Comparison of ENCODE assay signal across 9 cellular contexts in genomic region chr19:1566392-1567115, GRCh38. TPM values are rescaled to one million over a fixed set of nuclear protein-coding genes. Genes with fewer than 3 reads are reported as not detected.
A peak's percentile ranks its signal among the peaks of the same experiment; 100 is the strongest.
DNase-seq lines count a peak whose midpoint lies in the region; ATAC-seq, FAIRE-seq and TF ChIP-seq lines count a peak whose summit lies in the region.
"Had no signal": no experiment of that assay in that cellular context is flagged by ENCODE, and none has a peak within 500 bp of the region (broad histone marks: within the 10 kb centered on the region; RNA-seq: fewer than 3 reads in every experiment).

No MANE protein-coding gene starts in this region.

- peak overlapping the region; percentile 54 for H3K4me3 Mint-ChIP-seq in WTC11
- H3K4me3 Mint-ChIP-seq in activated CD4-positive, alpha-beta T cell treated with anti-CD3 and anti-CD28 coated beads, Interleukin-2, amount 10 ng/mL, durations not matched to agents 24 days and 14 days: no peak overlapping the region

- peaks cover 6% of the 10 kb centered on the region for H3K4me1 ChIP-seq in ovary (ENCODE audit: insufficient read depth)

- ATAC-seq in WTC11: peak; percentile 84
- no peak for ATAC-seq in HG03095 (IDR thresholded peaks at IDR 0.05; ENCODE audit: unreplicated experiment)
- ATAC-seq in HG02763 (IDR thresholded peaks at IDR 0.05; ENCODE audit: unreplicated experiment): no peak

- H3K36me3 ChIP-seq in ovary: no peaks in the 10 kb centered on the region

- TF ChIP-seq POLR2A in ovary (IDR thresholded peaks at IDR 0.05): peak; percentile 52

- TF ChIP-seq EP300 in ovary (IDR thresholded peaks at IDR 0.05): no peak

- CTCF ChIA-PET in WTC11 (lab: Charles Lee): interaction anchor here (0.6 to 1.5 kb wide), 11 partner anchors 12 to 298 kb away, joined by 3 to 14 read pairs (median 3); partner anchors contain the start of genes APC2 and REEP6

- peak; percentile 81 for DNase-seq in ACHN
- peak; percentile 82 for DNase-seq in HTR-8/SVneo (ENCODE audit: insufficient read length, low spot score)
- DNase-seq in WTC11 (ENCODE audit: low spot score): peak; percentile 74
- peak; percentile 89 for DNase-seq in glomerular visceral epithelial cell (ENCODE audit: extremely low spot score)
- peak; percentile 77 to 85 (median 79) for DNase-seq in ovary
- DNase-seq in activated CD4-positive, alpha-beta T cell treated with anti-CD3 and anti-CD28 coated beads, Interleukin-2, amount 10 ng/mL, durations not matched to agents 24 days and 14 days: no peak

- FAIRE-seq in HTR-8/SVneo (lab: Jason Lieb, UNC): no peak

- intact Hi-C loops in ovary (cut with DNase I): no loop called here
- intact Hi-C loops in activated CD4-positive, alpha-beta T cell treated with anti-CD3 and anti-CD28 coated beads, Interleukin-2, amount 10 ng/mL, durations not matched to agents 24 days and 14 days (cut with micrococcal nuclease): no loop called here

- peak overlapping the region; percentile 87 to 90 for H3K27ac ChIP-seq in ovary

- 2 to 7% (median 3%) methylated on average over 28 to 42 of the region's 42 CpGs for WGBS in ovary, 3 donors

- H3K27me3 ChIP-seq in ovary: no peaks in the 10 kb centered on the region

- in situ Hi-C loops in ACHN (cut with HindIII; ENCODE audit: low pct_ligation_motif_present, low pct_unique_long_range_greater_than_20kb, low sequenced_read_pairs): no loop called here

- peak overlapping the region; percentile 72 for H3K4me3 ChIP-seq in ovary

- peaks cover 5% of the 10 kb centered on the region; the same call in 1 of the 2 replicates for H3K36me3 Mint-ChIP-seq in WTC11
- peaks cover 2% of the 10 kb centered on the region for H3K36me3 Mint-ChIP-seq in activated CD4-positive, alpha-beta T cell treated with anti-CD3 and anti-CD28 coated beads, Interleukin-2, amount 10 ng/mL, durations not matched to agents 24 days and 14 days (ENCODE audit: low read depth)

- H3K27ac Mint-ChIP-seq in WTC11: no peak overlapping the region
- no peak overlapping the region for H3K27ac Mint-ChIP-seq in activated CD4-positive, alpha-beta T cell treated with anti-CD3 and anti-CD28 coated beads, Interleukin-2, amount 10 ng/mL, durations not matched to agents 24 days and 14 days

- H3K4me1 Mint-ChIP-seq in WTC11: peaks cover 6% of the 10 kb centered on the region
- H3K4me1 Mint-ChIP-seq in activated CD4-positive, alpha-beta T cell treated with anti-CD3 and anti-CD28 coated beads, Interleukin-2, amount 10 ng/mL, durations not matched to agents 24 days and 14 days: peaks cover 5% of the 10 kb centered on the region

- peaks cover 32% of the 10 kb centered on the region for H3K27me3 Mint-ChIP-seq in WTC11 (ENCODE audit: low read depth)
- H3K27me3 Mint-ChIP-seq in activated CD4-positive, alpha-beta T cell treated with anti-CD3 and anti-CD28 coated beads, Interleukin-2, amount 10 ng/mL, durations not matched to agents 24 days and 14 days: peaks cover 15% of the 10 kb centered on the region

- TF ChIP-seq CTCF in WTC11 (IDR thresholded peaks at IDR 0.05) (no peak), ovary (IDR thresholded peaks at IDR 0.05) (no peak)

- H3K9me3 Mint-ChIP-seq in WTC11: 0 out of 2 replicates have a peak, but pooled peaks cover 3% of the 10 kb centered on the region
- H3K9me3 Mint-ChIP-seq in activated CD4-positive, alpha-beta T cell treated with anti-CD3 and anti-CD28 coated beads, Interleukin-2, amount 10 ng/mL, durations not matched to agents 24 days and 14 days: no peaks in the 10 kb centered on the region

- POLR2A ChIA-PET in WTC11 (lab: Charles Lee): interaction anchor here (0.9 to 1.4 kb wide), 6 partner anchors 14 to 261 kb away, joined by 3 to 7 read pairs (median 4); partner anchors contain the start of gene REEP6

- no peaks in the 10 kb centered on the region for H3K9me3 ChIP-seq in ovary

TF ChIP-seq in WTC11, 78 proteins besides CTCF, POLR2A, EP300 and RAD21:
- TF ChIP-seq, protein P1, sequence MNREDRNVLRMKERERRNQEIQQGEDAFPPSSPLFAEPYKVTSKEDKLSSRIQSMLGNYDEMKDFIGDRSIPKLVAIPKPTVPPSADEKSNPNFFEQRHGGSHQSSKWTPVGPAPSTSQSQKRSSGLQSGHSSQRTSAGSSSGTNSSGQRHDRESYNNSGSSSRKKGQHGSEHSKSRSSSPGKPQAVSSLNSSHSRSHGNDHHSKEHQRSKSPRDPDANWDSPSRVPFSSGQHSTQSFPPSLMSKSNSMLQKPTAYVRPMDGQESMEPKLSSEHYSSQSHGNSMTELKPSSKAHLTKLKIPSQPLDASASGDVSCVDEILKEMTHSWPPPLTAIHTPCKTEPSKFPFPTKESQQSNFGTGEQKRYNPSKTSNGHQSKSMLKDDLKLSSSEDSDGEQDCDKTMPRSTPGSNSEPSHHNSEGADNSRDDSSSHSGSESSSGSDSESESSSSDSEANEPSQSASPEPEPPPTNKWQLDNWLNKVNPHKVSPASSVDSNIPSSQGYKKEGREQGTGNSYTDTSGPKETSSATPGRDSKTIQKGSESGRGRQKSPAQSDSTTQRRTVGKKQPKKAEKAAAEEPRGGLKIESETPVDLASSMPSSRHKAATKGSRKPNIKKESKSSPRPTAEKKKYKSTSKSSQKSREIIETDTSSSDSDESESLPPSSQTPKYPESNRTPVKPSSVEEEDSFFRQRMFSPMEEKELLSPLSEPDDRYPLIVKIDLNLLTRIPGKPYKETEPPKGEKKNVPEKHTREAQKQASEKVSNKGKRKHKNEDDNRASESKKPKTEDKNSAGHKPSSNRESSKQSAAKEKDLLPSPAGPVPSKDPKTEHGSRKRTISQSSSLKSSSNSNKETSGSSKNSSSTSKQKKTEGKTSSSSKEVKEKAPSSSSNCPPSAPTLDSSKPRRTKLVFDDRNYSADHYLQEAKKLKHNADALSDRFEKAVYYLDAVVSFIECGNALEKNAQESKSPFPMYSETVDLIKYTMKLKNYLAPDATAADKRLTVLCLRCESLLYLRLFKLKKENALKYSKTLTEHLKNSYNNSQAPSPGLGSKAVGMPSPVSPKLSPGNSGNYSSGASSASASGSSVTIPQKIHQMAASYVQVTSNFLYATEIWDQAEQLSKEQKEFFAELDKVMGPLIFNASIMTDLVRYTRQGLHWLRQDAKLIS (CRISPR knock-in tag; IDR thresholded peaks at IDR 0.05; ENCODE audit: borderline replicate concordance): 0 out of 2 replicates have a peak, but pooled peaks have one; percentile 30
- TF ChIP-seq ETV6 (CRISPR knock-in tag; IDR thresholded peaks at IDR 0.05): peak; percentile 16; the same call in 1 of the 2 replicates
- TF ChIP-seq, protein P2, sequence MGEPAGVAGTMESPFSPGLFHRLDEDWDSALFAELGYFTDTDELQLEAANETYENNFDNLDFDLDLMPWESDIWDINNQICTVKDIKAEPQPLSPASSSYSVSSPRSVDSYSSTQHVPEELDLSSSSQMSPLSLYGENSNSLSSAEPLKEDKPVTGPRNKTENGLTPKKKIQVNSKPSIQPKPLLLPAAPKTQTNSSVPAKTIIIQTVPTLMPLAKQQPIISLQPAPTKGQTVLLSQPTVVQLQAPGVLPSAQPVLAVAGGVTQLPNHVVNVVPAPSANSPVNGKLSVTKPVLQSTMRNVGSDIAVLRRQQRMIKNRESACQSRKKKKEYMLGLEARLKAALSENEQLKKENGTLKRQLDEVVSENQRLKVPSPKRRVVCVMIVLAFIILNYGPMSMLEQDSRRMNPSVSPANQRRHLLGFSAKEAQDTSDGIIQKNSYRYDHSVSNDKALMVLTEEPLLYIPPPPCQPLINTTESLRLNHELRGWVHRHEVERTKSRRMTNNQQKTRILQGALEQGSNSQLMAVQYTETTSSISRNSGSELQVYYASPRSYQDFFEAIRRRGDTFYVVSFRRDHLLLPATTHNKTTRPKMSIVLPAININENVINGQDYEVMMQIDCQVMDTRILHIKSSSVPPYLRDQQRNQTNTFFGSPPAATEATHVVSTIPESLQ (CRISPR knock-in tag; IDR thresholded peaks at IDR 0.05): no peak
- peak; percentile 3; the same call in 1 of the 2 replicates for TF ChIP-seq TP53 (CRISPR knock-in tag; IDR thresholded peaks at IDR 0.05)

RNA-seq across cellular contexts. Expression of gene MEX3D, which starts 1.6 kb away (rescaled TPM):
- total RNA-seq in WTC11 (2021) (69.5 to 80.5 TPM (median 78.2 TPM) in 3 replicates), ovary (10 to 100 TPM; 20.9 to 54.4 (median 35.3) TPM)
- polyA plus RNA-seq in ovary: 10 to 100 TPM in 1 of 2 donors, 1 to 10 TPM in 1; 7.3 to 17.6 TPM
- total RNA-seq in activated CD4-positive, alpha-beta T cell treated with anti-CD3 and anti-CD28 coated beads, Interleukin-2, amount 10 ng/mL, durations not matched to agents 24 days and 14 days: 15.9 and 16.1 TPM in 2 replicates

RNA-seq across cellular contexts. Expression of gene MBD3, which starts 26.1 kb away (rescaled TPM):
- total RNA-seq in WTC11 (2021) (90.2 to 94.8 TPM (median 93.2 TPM) in 3 replicates), ovary (10 to 100 TPM; 53.3 to 94.7 (median 74.4) TPM)
- polyA plus RNA-seq in ovary: 10 to 100 TPM in 1 of 2 donors, 1 to 10 TPM in 1; 2.1 to 74.3 TPM
- 132 and 140 TPM in 2 replicates for total RNA-seq in activated CD4-positive, alpha-beta T cell treated with anti-CD3 and anti-CD28 coated beads, Interleukin-2, amount 10 ng/mL, durations not matched to agents 24 days and 14 days

RNA-seq across cellular contexts. Expression of gene UQCR11, which starts 38.7 kb away (rescaled TPM):
- total RNA-seq in WTC11 (2021) (195 to 198 TPM (median 196 TPM) in 3 replicates), ovary (100 to 1,000 TPM in 3 of 7 donors, 10 to 100 TPM in 4; 39.5 to 132 (median 98.2) TPM)
- polyA plus RNA-seq in ovary: 10 to 100 TPM; 66.9 to 87.9 TPM
- total RNA-seq in activated CD4-positive, alpha-beta T cell treated with anti-CD3 and anti-CD28 coated beads, Interleukin-2, amount 10 ng/mL, durations not matched to agents 24 days and 14 days: 194 and 195 TPM in 2 replicates

RNA-seq across cellular contexts. Expression of gene PLK5, which starts 42.7 kb away (rescaled TPM):
- total RNA-seq in WTC11 (2021): 0.60 to 1.4 TPM (median 0.62 TPM) in 3 replicates
- total RNA-seq in ovary: 1 to 10 TPM in 2 of 7 donors, under 1 TPM in 1, not detected in 4; 0.11 to 1.1 (median 1.1) TPM
- under 1 TPM in 1 of 2 donors, not detected in 1; 0.23 TPM for polyA plus RNA-seq in ovary
- total RNA-seq in activated CD4-positive, alpha-beta T cell treated with anti-CD3 and anti-CD28 coated beads, Interleukin-2, amount 10 ng/mL, durations not matched to agents 24 days and 14 days: not detected in 2 replicates
- total RNA-seq: liver had no signal

RNA-seq across cellular contexts. Expression of gene ADAMTSL5, which starts 53.7 kb away (rescaled TPM):
- total RNA-seq in WTC11 (2021) (0.55 to 1.9 TPM (median 1.5 TPM) in 3 replicates), ovary (1 to 10 TPM in 4 of 7 donors, under 1 TPM in 2, not detected in 1; 0.42 to 7.5 (median 2.0) TPM)
- polyA plus RNA-seq in ovary: 1 to 10 TPM in 1 of 2 donors, under 1 TPM in 1; 0.19 to 4.9 TPM
- 5.4 and 6.6 TPM in 2 replicates for total RNA-seq in activated CD4-positive, alpha-beta T cell treated with anti-CD3 and anti-CD28 coated beads, Interleukin-2, amount 10 ng/mL, durations not matched to agents 24 days and 14 days
